In genomic region chr3:94083261-94083660, GRCh38 we compare ENCODE assay signal across 16 cellular contexts. TPM values are rescaled to one million over a fixed set of nuclear protein-coding genes. Genes with fewer than 3 reads are reported as not detected.
DNase-seq lines count a peak whose midpoint lies in the region; ATAC-seq and TF ChIP-seq lines count a peak whose summit lies in the region.
"Had no signal": no experiment of that assay in that cellular context is flagged by ENCODE, and none has a peak within 500 bp of the region (broad histone marks: within the 10 kb centered on the region; RNA-seq: fewer than 3 reads in every experiment).

No MANE protein-coding gene starts in this region.

- no peak for TF ChIP-seq POLR2A in prostate gland (IDR thresholded peaks at IDR 0.05)

- peak overlapping the region; percentile 71 for H3K27ac Mint-ChIP-seq in activated CD8-positive, alpha-beta memory T cell treated with anti-CD3 and anti-CD28 coated beads, Interleukin-2, amount 10 ng/mL, durations not matched to agents 7 days and 5 days
- H3K27ac Mint-ChIP-seq in natural killer cell treated with Interleukin-12 subunit alpha and Interleukin-12 subunit beta and Interleukin-15 and Interleukin-18, amount 100 ng/mL, for 72 hours: peak overlapping the region; percentile 23 to 67
- H3K27ac Mint-ChIP-seq in CD14-positive monocyte (peak overlapping the region in 1 of 7 donors; percentile 17), HFFc6 (no peak overlapping the region)

- no peaks in the 10 kb centered on the region for H3K36me3 ChIP-seq in prostate gland
- H3K36me3 ChIP-seq: WERI-Rb-1 had no signal

- CTCF ChIA-PET in activated CD8-positive, alpha-beta memory T cell treated with anti-CD3 and anti-CD28 coated beads, Interleukin-2, amount 10 ng/mL, durations not matched to agents 7 days and 5 days (lab: Charles Lee): no interaction called here

- peak; percentile 55 for DNase-seq in activated CD8-positive, alpha-beta memory T cell treated with anti-CD3 and anti-CD28 coated beads, Interleukin-2, amount 10 ng/mL, durations not matched to agents 7 days and 5 days
- no peak for DNase-seq in activated CD8-positive, alpha-beta memory T cell treated with anti-CD3 and anti-CD28 coated beads for 24 hours
- no peak for DNase-seq in natural killer cell treated with Interleukin-12 subunit alpha and Interleukin-12 subunit beta and Interleukin-15 and Interleukin-18, amount 100 ng/mL, for 72 hours (ENCODE audit: low spot score)
- DNase-seq in CD14-positive monocyte (ENCODE audit: low spot score): no peak
- no peak for DNase-seq in prostate gland (ENCODE audit: low spot score)
- DNase-seq in HFFc6: no peak
- DNase-seq: activated T-cell treated with anti-CD3 and anti-CD28 coated beads, Interleukin-2, amount 50 U/mL, for 24 hours; dorsolateral prefrontal cortex; KBM-7; stimulated activated CD8-positive, alpha-beta memory T cell treated with anti-CD3 and anti-CD28 coated beads, Interleukin-4, amount 100 ng/mL, for 48 hours; WERI-Rb-1 had no signal

- H3K9me3 Mint-ChIP-seq in activated CD8-positive, alpha-beta memory T cell treated with anti-CD3 and anti-CD28 coated beads, Interleukin-2, amount 10 ng/mL, durations not matched to agents 7 days and 5 days (ENCODE audit: low read depth): no peaks in the 10 kb centered on the region
- no peaks in the 10 kb centered on the region for H3K9me3 Mint-ChIP-seq in natural killer cell treated with Interleukin-12 subunit alpha and Interleukin-12 subunit beta and Interleukin-15 and Interleukin-18, amount 100 ng/mL, for 72 hours
- H3K9me3 Mint-ChIP-seq in CD14-positive monocyte: peaks cover 0 to 2% (median 0%) of the 10 kb centered on the region in 7 donors
- no peaks in the 10 kb centered on the region for H3K9me3 Mint-ChIP-seq in HFFc6
- H3K9me3 Mint-ChIP-seq: activated T-cell treated with anti-CD3 and anti-CD28 coated beads, Interleukin-2, amount 50 U/mL, for 24 hours had no signal

- H3K27ac ChIP-seq in prostate gland: no peak overlapping the region
- H3K27ac ChIP-seq: dorsolateral prefrontal cortex, SK-N-MC, WERI-Rb-1 had no signal

- peaks cover 39% of the 10 kb centered on the region for H3K4me1 Mint-ChIP-seq in activated CD8-positive, alpha-beta memory T cell treated with anti-CD3 and anti-CD28 coated beads, Interleukin-2, amount 10 ng/mL, durations not matched to agents 7 days and 5 days
- H3K4me1 Mint-ChIP-seq in natural killer cell treated with Interleukin-12 subunit alpha and Interleukin-12 subunit beta and Interleukin-15 and Interleukin-18, amount 100 ng/mL, for 72 hours (ENCODE audit: low read depth in 2 of 2): peaks cover 23 to 30% of the 10 kb centered on the region in 2 donors
- H3K4me1 Mint-ChIP-seq in CD14-positive monocyte: peaks cover 3% of the 10 kb centered on the region
- H3K4me1 Mint-ChIP-seq in HFFc6 (ENCODE audit: low read depth): no peaks in the 10 kb centered on the region

- intact Hi-C loops in CD14-positive monocyte (cut with micrococcal nuclease): no loop called here
- intact Hi-C loops in prostate gland (cut with DNase I): no loop called here

- peak; percentile 83 for ATAC-seq in activated CD8-positive, alpha-beta memory T cell treated with anti-CD3 and anti-CD28 coated beads, Interleukin-2, amount 10 ng/mL, durations not matched to agents 7 days and 5 days
- ATAC-seq in HG02623 (IDR thresholded peaks at IDR 0.05; ENCODE audit: unreplicated experiment): peak; percentile 72
- ATAC-seq in HG03460 (IDR thresholded peaks at IDR 0.05; ENCODE audit: unreplicated experiment): peak; percentile 76
- peak; percentile 77 to 86 for ATAC-seq in natural killer cell treated with Interleukin-12 subunit alpha and Interleukin-12 subunit beta and Interleukin-15 and Interleukin-18, amount 100 ng/mL, for 72 hours

- H3K36me3 Mint-ChIP-seq in activated CD8-positive, alpha-beta memory T cell treated with anti-CD3 and anti-CD28 coated beads, Interleukin-2, amount 10 ng/mL, durations not matched to agents 7 days and 5 days: peaks cover 33% of the 10 kb centered on the region
- H3K36me3 Mint-ChIP-seq in natural killer cell treated with Interleukin-12 subunit alpha and Interleukin-12 subunit beta and Interleukin-15 and Interleukin-18, amount 100 ng/mL, for 72 hours: peaks cover 12% of the 10 kb centered on the region
- H3K36me3 Mint-ChIP-seq in CD14-positive monocyte (peaks cover 42 to 57% of the 10 kb centered on the region in 2 donors), HFFc6 (ENCODE audit: low read depth) (peaks cover 4% of the 10 kb centered on the region; the same call in 1 of the 2 replicates)

- peak overlapping the region; percentile 38 for H3K4me3 Mint-ChIP-seq in activated CD8-positive, alpha-beta memory T cell treated with anti-CD3 and anti-CD28 coated beads, Interleukin-2, amount 10 ng/mL, durations not matched to agents 7 days and 5 days
- H3K4me3 Mint-ChIP-seq in natural killer cell treated with Interleukin-12 subunit alpha and Interleukin-12 subunit beta and Interleukin-15 and Interleukin-18, amount 100 ng/mL, for 72 hours: peak overlapping the region; percentile 27
- no peak overlapping the region for H3K4me3 Mint-ChIP-seq in CD14-positive monocyte
- H3K4me3 Mint-ChIP-seq in HFFc6: no peak overlapping the region
- H3K4me3 Mint-ChIP-seq: activated T-cell treated with anti-CD3 and anti-CD28 coated beads, Interleukin-2, amount 50 U/mL, for 24 hours had no signal

- TF ChIP-seq CTCF in CD14-positive monocyte (IDR thresholded peaks at IDR 0.05) (no peak), prostate gland (IDR thresholded peaks at IDR 0.05) (no peak), HFFc6 (IDR thresholded peaks at IDR 0.05) (no peak)

- H3K27me3 Mint-ChIP-seq in activated CD8-positive, alpha-beta memory T cell treated with anti-CD3 and anti-CD28 coated beads, Interleukin-2, amount 10 ng/mL, durations not matched to agents 7 days and 5 days: no peaks in the 10 kb centered on the region
- H3K27me3 Mint-ChIP-seq in natural killer cell treated with Interleukin-12 subunit alpha and Interleukin-12 subunit beta and Interleukin-15 and Interleukin-18, amount 100 ng/mL, for 72 hours: no peaks in the 10 kb centered on the region
- H3K27me3 Mint-ChIP-seq in CD14-positive monocyte (ENCODE audit: low read depth in 3 of 3): peaks cover 0 to 2% (median 0%) of the 10 kb centered on the region in 3 donors
- peaks cover 2% of the 10 kb centered on the region; the same call in 1 of the 2 replicates for H3K27me3 Mint-ChIP-seq in HFFc6 (ENCODE audit: insufficient read depth)
- H3K27me3 Mint-ChIP-seq: activated T-cell treated with anti-CD3 and anti-CD28 coated beads, Interleukin-2, amount 50 U/mL, for 24 hours had no signal

- no peaks in the 10 kb centered on the region for H3K4me1 ChIP-seq in prostate gland (replicated peaks)

- no peaks in the 10 kb centered on the region for H3K27me3 ChIP-seq in prostate gland (replicated peaks; ENCODE audit: insufficient read depth)
- H3K27me3 ChIP-seq: dorsolateral prefrontal cortex had no signal

- 88% methylated on average over 4 of the region's 4 CpGs for WGBS in prostate gland

- no peak overlapping the region for H3K4me3 ChIP-seq in prostate gland
- H3K4me3 ChIP-seq: dorsolateral prefrontal cortex, SK-N-MC had no signal

- H3K9me3 ChIP-seq in prostate gland: no peaks in the 10 kb centered on the region

RNA-seq across cellular contexts. Expression of gene NSUN3, which starts 20.4 kb away (rescaled TPM):
- total RNA-seq in activated CD8-positive, alpha-beta memory T cell treated with anti-CD3 and anti-CD28 coated beads, Interleukin-2, amount 10 ng/mL, durations not matched to agents 7 days and 5 days: 10 to 100 TPM; 15.0 to 15.3 TPM
- total RNA-seq in natural killer cell treated with Interleukin-12 subunit alpha and Interleukin-12 subunit beta and Interleukin-15 and Interleukin-18, amount 100 ng/mL, for 72 hours: 10 to 100 TPM; 20.4 to 22.3 TPM
- 1 to 10 TPM; 7.2 to 8.8 TPM for polyA plus RNA-seq in CD14-positive monocyte
- 10 to 100 TPM in 1 of 2 donors, 1 to 10 TPM in 1; 9.2 to 12.2 TPM for total RNA-seq in prostate gland
- 1 to 10 TPM; 6.1 to 8.8 (median 7.2) TPM for total RNA-seq in HFFc6 (2021; fragmentation: NEBNext Ultra II Directional; extraction: Animal tissue kit (Norgen Biotek cat#: 25700))

RNA-seq across cellular contexts. Expression of gene DHFR2, which starts 20.5 kb away (rescaled TPM):
- 10 to 100 TPM in 1 of 2 experiments, 1 to 10 TPM in 1; 7.0 to 11.8 TPM for total RNA-seq in activated CD8-positive, alpha-beta memory T cell treated with anti-CD3 and anti-CD28 coated beads, Interleukin-2, amount 10 ng/mL, durations not matched to agents 7 days and 5 days
- 1 to 10 TPM; 4.7 to 5.0 TPM for total RNA-seq in natural killer cell treated with Interleukin-12 subunit alpha and Interleukin-12 subunit beta and Interleukin-15 and Interleukin-18, amount 100 ng/mL, for 72 hours
- 1 to 10 TPM; 1.2 to 2.8 TPM for polyA plus RNA-seq in CD14-positive monocyte
- total RNA-seq in prostate gland: 1 to 10 TPM; 7.6 to 7.8 TPM
- 1 to 10 TPM; 3.0 to 4.7 (median 3.6) TPM for total RNA-seq in HFFc6 (2021; fragmentation: NEBNext Ultra II Directional; extraction: Animal tissue kit (Norgen Biotek cat#: 25700))

RNA-seq across cellular contexts. Expression of gene STX19, which starts 54.9 kb away (rescaled TPM):
- not detected for total RNA-seq in activated CD8-positive, alpha-beta memory T cell treated with anti-CD3 and anti-CD28 coated beads, Interleukin-2, amount 10 ng/mL, durations not matched to agents 7 days and 5 days
- total RNA-seq in natural killer cell treated with Interleukin-12 subunit alpha and Interleukin-12 subunit beta and Interleukin-15 and Interleukin-18, amount 100 ng/mL, for 72 hours: not detected
- not detected for polyA plus RNA-seq in CD14-positive monocyte
- total RNA-seq in prostate gland: 1 to 10 TPM in 1 of 2 donors, not detected in 1; 3.6 TPM
- not detected for total RNA-seq in HFFc6 (2021; fragmentation: NEBNext Ultra II Directional; extraction: Animal tissue kit (Norgen Biotek cat#: 25700))
- total RNA-seq: A673, pulmonary artery endothelial cell had no signal

Comparison
In these comparisons a context has a peak if more than half of its experiments do, and no peak if none do; other contexts are left out.
1. H3K4me3 Mint-ChIP-seq: peak in activated CD8-positive, alpha-beta memory T cell treated with anti-CD3 and anti-CD28 coated beads, Interleukin-2, amount 10 ng/mL, durations not matched to agents 7 days and 5 days (single experiment) and natural killer cell treated with Interleukin-12 subunit alpha and Interleukin-12 subunit beta and Interleukin-15 and Interleukin-18, amount 100 ng/mL, for 72 hours (single experiment); none in CD14-positive monocyte (0 of 2) and HFFc6 (single experiment).
2. Peak in every context shown above with its lines, with median percentiles within 50 percentile points of each other: ATAC-seq.